ENCODE assay signal across 15 cellular contexts in genomic region chr12:46413368-46413767, GRCh38. TPM values are rescaled to one million over a fixed set of nuclear protein-coding genes. Genes with fewer than 3 reads are reported as not detected.
A peak's percentile ranks its signal among the peaks of the same experiment; 100 is the strongest.
DNase-seq lines count a peak whose midpoint lies in the region; ATAC-seq and TF ChIP-seq lines count a peak whose summit lies in the region.
"Had no signal": no experiment of that assay in that cellular context is flagged by ENCODE, and none has a peak within 500 bp of the region (broad histone marks: within the 10 kb centered on the region; RNA-seq: fewer than 3 reads in every experiment).

No MANE protein-coding gene starts in this region.

- 17% methylated on average over 2 of the region's 2 CpGs for WGBS in liver

- H3K79me2 ChIP-seq in osteoblast (ENCODE audit: insufficient read depth, low read length): no peaks in the 10 kb centered on the region

- H3K27me3 ChIP-seq in liver (ENCODE audit: control insufficient read depth in 4 of 4, insufficient read depth in 4 of 4, low read length in 3 of 4) (no peaks in the 10 kb centered on the region), osteoblast (ENCODE audit: insufficient read depth, low read length) (no peaks in the 10 kb centered on the region)

- H3K27me3 Mint-ChIP-seq in Calu3 (ENCODE audit: unreplicated experiment): no peaks in the 10 kb centered on the region
- no peaks in the 10 kb centered on the region for H3K27me3 Mint-ChIP-seq in stimulated activated naive B cell treated with anti-CD40 and anti-IgM and Interleukin-4, amounts not matched to agents 10 μg/mL and 1 μg/mL and 100 μg/mL, for 72 hours

- peak; percentile 23 to 24 for TF ChIP-seq RAD21 in liver (IDR thresholded peaks at IDR 0.05)

- H3K4me1 ChIP-seq in liver (ENCODE audit: control insufficient read depth in 4 of 4, insufficient read depth in 4 of 4, low read length in 3 of 4) (peaks cover 0 to 5% (median 2%) of the 10 kb centered on the region in 4 donors), osteoblast (ENCODE audit: insufficient read depth, low read length) (peaks cover 26% of the 10 kb centered on the region)

- H3K4me1 Mint-ChIP-seq in Calu3 (ENCODE audit: low read depth, unreplicated experiment): peaks cover 14% of the 10 kb centered on the region
- H3K4me1 Mint-ChIP-seq in stimulated activated naive B cell treated with anti-CD40 and anti-IgM and Interleukin-4, amounts not matched to agents 10 μg/mL and 1 μg/mL and 100 μg/mL, for 72 hours: peaks cover 0 to 6% of the 10 kb centered on the region in 2 donors
- H3K4me1 Mint-ChIP-seq: CD14-positive monocyte, H9 had no signal

- H3K27ac ChIP-seq in liver (ENCODE audit: low read depth in 1 of 2, low read length in 2 of 2) (no peak overlapping the region), osteoblast (ENCODE audit: low read depth, low read length) (no peak overlapping the region)
- H3K27ac ChIP-seq: 22Rv1 had no signal

- no peaks in the 10 kb centered on the region for H3K9me3 Mint-ChIP-seq in Calu3 (ENCODE audit: low read depth, unreplicated experiment)
- H3K9me3 Mint-ChIP-seq in stimulated activated naive B cell treated with anti-CD40 and anti-IgM and Interleukin-4, amounts not matched to agents 10 μg/mL and 1 μg/mL and 100 μg/mL, for 72 hours: no peaks in the 10 kb centered on the region
- H3K9me3 Mint-ChIP-seq: CD8-positive, alpha-beta T cell; H9 had no signal

- no peak overlapping the region for H3K4me2 ChIP-seq in osteoblast (ENCODE audit: insufficient read depth, low read length)

- BruUV-seq in Calu3 (replicated peaks; lab: Mats Ljungman, UMichigan): no TSS peak

- TF ChIP-seq CTCF in Calu3 (IDR thresholded peaks at IDR 0.05; ENCODE audit: unreplicated experiment) (no peak), liver (IDR thresholded peaks at IDR 0.05; ENCODE audit: low read depth, low read length, missing input control) (no peak), osteoblast (IDR thresholded peaks at IDR 0.05; ENCODE audit: extremely low read depth, low read depth, low read length) (no peak)

- no peak for DNase-seq in Calu3
- DNase-seq in dedifferentiated amniotic fluid mesenchymal stem cell (ENCODE audit: extremely low spot score): peak; percentile 14
- DNase-seq in osteoblast (ENCODE audit: insufficient read length, low spot score, missing footprints): no peak
- no peak for DNase-seq in NCI-H1105 treated with DMSO at 0.1 percent for 48 hours (lab: John Stamatoyannopoulos, UW)
- no peak for DNase-seq in stimulated activated naive B cell treated with anti-CD40 and anti-IgM and Interleukin-4, amounts not matched to agents 10 μg/mL and 1 μg/mL and 100 μg/mL, for 72 hours
- DNase-seq in posterior cingulate gyrus: no peak
- DNase-seq: Caco-2; CD8-positive, alpha-beta T cell; GOT3; H9 had no signal

- intact Hi-C loops in Calu3 (cut with micrococcal nuclease; ENCODE audit: unreplicated experiment) (no loop called here), posterior cingulate gyrus (cut with DNase I) (no loop called here)

- no peaks in the 10 kb centered on the region for H3K36me3 Mint-ChIP-seq in Calu3 (ENCODE audit: insufficient read depth, unreplicated experiment)
- peaks cover 9 to 11% of the 10 kb centered on the region in 2 donors for H3K36me3 Mint-ChIP-seq in stimulated activated naive B cell treated with anti-CD40 and anti-IgM and Interleukin-4, amounts not matched to agents 10 μg/mL and 1 μg/mL and 100 μg/mL, for 72 hours

- CTCF ChIA-PET in Calu3 (lab: Charles Lee): no interaction called here

- H3K9me3 ChIP-seq in liver (ENCODE audit: control insufficient read depth in 4 of 4, low read length in 3 of 4) (no peaks in the 10 kb centered on the region), osteoblast (ENCODE audit: low read depth, low read length) (no peaks in the 10 kb centered on the region)
- H3K9me3 ChIP-seq: Caco-2 had no signal

- H3K36me3 ChIP-seq in liver (ENCODE audit: control insufficient read depth in 4 of 4, insufficient read depth in 3 of 4, low read depth in 1 of 4, low read length in 3 of 4) (no peaks in the 10 kb centered on the region), osteoblast (ENCODE audit: insufficient read depth, low read length) (no peaks in the 10 kb centered on the region)

- no peak overlapping the region for H3K9ac ChIP-seq in liver (ENCODE audit: low read depth in 1 of 2, low read length in 2 of 2)

- H3K4me3 Mint-ChIP-seq in Calu3 (ENCODE audit: low read depth, unreplicated experiment): no peak overlapping the region
- no peak overlapping the region for H3K4me3 Mint-ChIP-seq in stimulated activated naive B cell treated with anti-CD40 and anti-IgM and Interleukin-4, amounts not matched to agents 10 μg/mL and 1 μg/mL and 100 μg/mL, for 72 hours
- H3K4me3 Mint-ChIP-seq: CD14-positive monocyte; CD8-positive, alpha-beta T cell; H9 had no signal

- H3K27ac Mint-ChIP-seq in Calu3 (ENCODE audit: unreplicated experiment): peak overlapping the region; percentile 42
- no peak overlapping the region for H3K27ac Mint-ChIP-seq in stimulated activated naive B cell treated with anti-CD40 and anti-IgM and Interleukin-4, amounts not matched to agents 10 μg/mL and 1 μg/mL and 100 μg/mL, for 72 hours
- H3K27ac Mint-ChIP-seq: CD14-positive monocyte; CD8-positive, alpha-beta T cell; H9 had no signal

- no peaks in the 10 kb centered on the region for H4K20me1 ChIP-seq in osteoblast (ENCODE audit: insufficient read depth, low read length)

- H2AFZ ChIP-seq in osteoblast (ENCODE audit: low read length): peak overlapping the region; percentile 61

- H3K4me3 ChIP-seq in liver (ENCODE audit: low read depth in 1 of 3, low read length in 3 of 3): no peak overlapping the region
- H3K4me3 ChIP-seq in osteoblast (ENCODE audit: insufficient read depth, low read length): no peak overlapping the region
- H3K4me3 ChIP-seq: GM12878 had no signal

- ATAC-seq in stimulated activated naive B cell treated with anti-CD40 and anti-IgM and Interleukin-4, amounts not matched to agents 10 μg/mL and 1 μg/mL and 100 μg/mL, for 72 hours (replicated peaks): no peak
- ATAC-seq in HG02763 (IDR thresholded peaks at IDR 0.05; ENCODE audit: unreplicated experiment): no peak
- ATAC-seq: CD8-positive, alpha-beta T cell; GM12878 had no signal

TF ChIP-seq in liver, 16 proteins besides CTCF, POLR2A, EP300 and RAD21 (continues in another document):
- TF ChIP-seq ZBTB33 (IDR thresholded peaks at IDR 0.05): peak; percentile 15
- TF ChIP-seq HNF4A (conservative IDR thresholded peaks at IDR 0.05): peak; percentile 94 to 97
- TF ChIP-seq NR2F2 (IDR thresholded peaks at IDR 0.05): peak; percentile 30
- peak; percentile 26 for TF ChIP-seq YY1 (IDR thresholded peaks at IDR 0.05)
- TF ChIP-seq EGR1 (IDR thresholded peaks at IDR 0.05; ENCODE audit: low read depth in 2 of 2): peak in 1 of 2 donors; percentile 33
- TF ChIP-seq GABPA (IDR thresholded peaks at IDR 0.05 in 1 of 2, conservative IDR thresholded peaks at IDR 0.05 in 1 of 2): no peak
- TF ChIP-seq SP1 (IDR thresholded peaks at IDR 0.05): peak; percentile 47
- TF ChIP-seq, protein P1, sequence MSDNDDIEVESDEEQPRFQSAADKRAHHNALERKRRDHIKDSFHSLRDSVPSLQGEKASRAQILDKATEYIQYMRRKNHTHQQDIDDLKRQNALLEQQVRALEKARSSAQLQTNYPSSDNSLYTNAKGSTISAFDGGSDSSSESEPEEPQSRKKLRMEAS (IDR thresholded peaks at IDR 0.05): no peak
- TF ChIP-seq, protein P2, sequence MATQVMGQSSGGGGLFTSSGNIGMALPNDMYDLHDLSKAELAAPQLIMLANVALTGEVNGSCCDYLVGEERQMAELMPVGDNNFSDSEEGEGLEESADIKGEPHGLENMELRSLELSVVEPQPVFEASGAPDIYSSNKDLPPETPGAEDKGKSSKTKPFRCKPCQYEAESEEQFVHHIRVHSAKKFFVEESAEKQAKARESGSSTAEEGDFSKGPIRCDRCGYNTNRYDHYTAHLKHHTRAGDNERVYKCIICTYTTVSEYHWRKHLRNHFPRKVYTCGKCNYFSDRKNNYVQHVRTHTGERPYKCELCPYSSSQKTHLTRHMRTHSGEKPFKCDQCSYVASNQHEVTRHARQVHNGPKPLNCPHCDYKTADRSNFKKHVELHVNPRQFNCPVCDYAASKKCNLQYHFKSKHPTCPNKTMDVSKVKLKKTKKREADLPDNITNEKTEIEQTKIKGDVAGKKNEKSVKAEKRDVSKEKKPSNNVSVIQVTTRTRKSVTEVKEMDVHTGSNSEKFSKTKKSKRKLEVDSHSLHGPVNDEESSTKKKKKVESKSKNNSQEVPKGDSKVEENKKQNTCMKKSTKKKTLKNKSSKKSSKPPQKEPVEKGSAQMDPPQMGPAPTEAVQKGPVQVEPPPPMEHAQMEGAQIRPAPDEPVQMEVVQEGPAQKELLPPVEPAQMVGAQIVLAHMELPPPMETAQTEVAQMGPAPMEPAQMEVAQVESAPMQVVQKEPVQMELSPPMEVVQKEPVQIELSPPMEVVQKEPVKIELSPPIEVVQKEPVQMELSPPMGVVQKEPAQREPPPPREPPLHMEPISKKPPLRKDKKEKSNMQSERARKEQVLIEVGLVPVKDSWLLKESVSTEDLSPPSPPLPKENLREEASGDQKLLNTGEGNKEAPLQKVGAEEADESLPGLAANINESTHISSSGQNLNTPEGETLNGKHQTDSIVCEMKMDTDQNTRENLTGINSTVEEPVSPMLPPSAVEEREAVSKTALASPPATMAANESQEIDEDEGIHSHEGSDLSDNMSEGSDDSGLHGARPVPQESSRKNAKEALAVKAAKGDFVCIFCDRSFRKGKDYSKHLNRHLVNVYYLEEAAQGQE (IDR thresholded peaks at IDR 0.05): peak; percentile 18
- TF ChIP-seq HNF4G (IDR thresholded peaks at IDR 0.05): peak; percentile 70
- TF ChIP-seq TAF1 (conservative IDR thresholded peaks at IDR 0.05): no peak
- TF ChIP-seq RXRA (IDR thresholded peaks at IDR 0.05): peak; percentile 87 to 89
- peak; percentile 39 to 42 for TF ChIP-seq JUND (IDR thresholded peaks at IDR 0.05)
- TF ChIP-seq FOXA2 (IDR thresholded peaks at IDR 0.05): peak; percentile 36

RNA-seq across cellular contexts. Expression of gene SLC38A2, which starts 40.8 kb away (rescaled TPM):
- total RNA-seq in Calu3 (2022) (142 and 170 TPM in 2 replicates), liver (100 to 1,000 TPM in 1 of 2 donors, 10 to 100 TPM in 1; 85.7 to 472 TPM), osteoblast (919 and 1,020 TPM in 2 replicates)
- 100 to 1,000 TPM in 1 of 2 donors, 10 to 100 TPM in 1; 50.6 to 109 TPM for polyA plus RNA-seq in liver
